In genomic region chr22:26499188-26499703, GRCh38 we compare ENCODE assay signal across 21 cellular contexts. TPM values are rescaled to one million over a fixed set of nuclear protein-coding genes. Genes with fewer than 3 reads are reported as not detected.
A peak's percentile ranks its signal among the peaks of the same experiment; 100 is the strongest.
DNase-seq lines count a peak whose midpoint lies in the region; ATAC-seq and TF ChIP-seq lines count a peak whose summit lies in the region.
"Had no signal": no experiment of that assay in that cellular context is flagged by ENCODE, and none has a peak within 500 bp of the region (broad histone marks: within the 10 kb centered on the region; RNA-seq: fewer than 3 reads in every experiment).

No MANE protein-coding gene starts in this region.

- H3K27me3 ChIP-seq in endodermal cell (ENCODE audit: control insufficient read depth, insufficient read depth, low read length, poor library complexity, severe bottlenecking) (no peaks in the 10 kb centered on the region), skeletal muscle tissue (ENCODE audit: control insufficient read depth in 3 of 3, insufficient read depth in 3 of 3, low read length in 3 of 3) (no peaks in the 10 kb centered on the region), SJCRH30 (no peaks in the 10 kb centered on the region)

- H3K27me3 Mint-ChIP-seq in activated naive CD4-positive, alpha-beta T cell treated with anti-CD3 and anti-CD28 coated beads, Interleukin-2, amount 10 ng/mL, durations not matched to agents 7 days and 5 days = no peaks in the 10 kb centered on the region
- H3K27me3 Mint-ChIP-seq in T-helper 17 cell (no peaks in the 10 kb centered on the region), endodermal cell (ENCODE audit: insufficient read depth) (no peaks in the 10 kb centered on the region)
- H3K27me3 Mint-ChIP-seq: B cell; CD4-positive, alpha-beta T cell had no signal

- TF ChIP-seq CTCF in endodermal cell (conservative IDR thresholded peaks at IDR 0.05) (no peak), mucosa of descending colon (IDR thresholded peaks at IDR 0.05) (no peak)

- H3K9me3 ChIP-seq in T-helper 17 cell (ENCODE audit: control insufficient read depth, low read length, poor library complexity, severe bottlenecking) (no peaks in the 10 kb centered on the region), endodermal cell (ENCODE audit: control insufficient read depth, low read length) (no peaks in the 10 kb centered on the region), skeletal muscle tissue (ENCODE audit: control insufficient read depth in 3 of 3, low read length in 3 of 3) (no peaks in the 10 kb centered on the region), mucosa of descending colon (no peaks in the 10 kb centered on the region), SJCRH30 (replicated peaks) (no peaks in the 10 kb centered on the region)
- H3K9me3 ChIP-seq: Caco-2, HAP-1 had no signal

- intact Hi-C loops in mucosa of descending colon (cut with DNase I, micrococcal nuclease) = no loop called here

- peaks cover 29% of the 10 kb centered on the region for H3K4me1 Mint-ChIP-seq in activated naive CD4-positive, alpha-beta T cell treated with anti-CD3 and anti-CD28 coated beads, Interleukin-2, amount 10 ng/mL, durations not matched to agents 7 days and 5 days
- peaks cover 14% of the 10 kb centered on the region for H3K4me1 Mint-ChIP-seq in T-helper 17 cell
- peaks cover 9% of the 10 kb centered on the region for H3K4me1 Mint-ChIP-seq in endodermal cell

- no peak for ATAC-seq in activated naive CD4-positive, alpha-beta T cell treated with anti-CD3 and anti-CD28 coated beads, Interleukin-2, amount 50 U/mL, for 72 hours
- ATAC-seq in T-helper 17 cell = no peak
- ATAC-seq in HG03159 (IDR thresholded peaks at IDR 0.05; ENCODE audit: unreplicated experiment) = no peak
- no peak for ATAC-seq in mucosa of descending colon
- ATAC-seq: K562 had no signal

- no peaks in the 10 kb centered on the region for H3K9me3 Mint-ChIP-seq in activated naive CD4-positive, alpha-beta T cell treated with anti-CD3 and anti-CD28 coated beads, Interleukin-2, amount 50 U/mL, for 72 hours
- H3K9me3 Mint-ChIP-seq in activated naive CD4-positive, alpha-beta T cell treated with anti-CD3 and anti-CD28 coated beads, Interleukin-2, amount 10 ng/mL, durations not matched to agents 7 days and 5 days = no peaks in the 10 kb centered on the region
- H3K9me3 Mint-ChIP-seq in endodermal cell = no peaks in the 10 kb centered on the region
- H3K9me3 Mint-ChIP-seq: CD4-positive, alpha-beta T cell had no signal

- H3K36me3 ChIP-seq in endodermal cell (ENCODE audit: control insufficient read depth, insufficient read depth, low read length) (peaks cover 75% of the 10 kb centered on the region), skeletal muscle tissue (ENCODE audit: control insufficient read depth in 3 of 3, insufficient read depth in 3 of 3, low read length in 3 of 3) (peaks cover 53 to 75% (median 63%) of the 10 kb centered on the region in 3 donors), mucosa of descending colon (ENCODE audit: low read depth) (peaks cover 27% of the 10 kb centered on the region), SJCRH30 (peaks cover 73% of the 10 kb centered on the region)

- H3K27ac ChIP-seq in endodermal cell (ENCODE audit: low read depth, low read length) (no peak overlapping the region), skeletal muscle tissue (ENCODE audit: low read depth, low read length) (peak overlapping the region; percentile 25), SJCRH30 (no peak overlapping the region)

- CTCF ChIA-PET in activated naive CD4-positive, alpha-beta T cell treated with anti-CD3 and anti-CD28 coated beads, Interleukin-2, amount 10 ng/mL, durations not matched to agents 7 days and 5 days (lab: Charles Lee) = no interaction called here

- H3K4me1 ChIP-seq in endodermal cell (ENCODE audit: control insufficient read depth, insufficient read depth, low read length) = peaks cover 9% of the 10 kb centered on the region
- H3K4me1 ChIP-seq in skeletal muscle tissue (ENCODE audit: control insufficient read depth in 3 of 3, insufficient read depth in 3 of 3, low read length in 3 of 3) = peaks cover 25 to 41% (median 32%) of the 10 kb centered on the region in 3 donors
- H3K4me1 ChIP-seq in mucosa of descending colon (ENCODE audit: low read depth) = no peaks in the 10 kb centered on the region
- H3K4me1 ChIP-seq in SJCRH30 = peaks cover 3% of the 10 kb centered on the region; the same call in 1 of the 2 replicates
- H3K4me1 ChIP-seq: Caco-2, HAP-1 had no signal

- H3K36me3 Mint-ChIP-seq in activated naive CD4-positive, alpha-beta T cell treated with anti-CD3 and anti-CD28 coated beads, Interleukin-2, amount 50 U/mL, for 72 hours = peaks cover 15 to 34% of the 10 kb centered on the region in 2 donors
- peaks cover 69% of the 10 kb centered on the region for H3K36me3 Mint-ChIP-seq in activated naive CD4-positive, alpha-beta T cell treated with anti-CD3 and anti-CD28 coated beads, Interleukin-2, amount 10 ng/mL, durations not matched to agents 7 days and 5 days
- H3K36me3 Mint-ChIP-seq in T-helper 17 cell (ENCODE audit: low read depth) = peaks cover 12% of the 10 kb centered on the region
- H3K36me3 Mint-ChIP-seq in endodermal cell (ENCODE audit: low read depth) = peaks cover 81% of the 10 kb centered on the region

- 94 to 95% methylated on average over 20 to 25 of the region's 25 CpGs for WGBS in endodermal cell (ENCODE audit: insufficient coverage in 1 of 2, insufficient read length in 1 of 2), 2 experiments

- no peak for DNase-seq in activated naive CD4-positive, alpha-beta T cell treated with anti-CD3 and anti-CD28 coated beads, Interleukin-2, amount 50 U/mL, for 72 hours (ENCODE audit: low spot score in 2 of 2)
- no peak for DNase-seq in activated naive CD4-positive, alpha-beta T cell treated with anti-CD3 and anti-CD28 coated beads, Interleukin-2, amount 10 ng/mL, durations not matched to agents 7 days and 5 days
- no peak for DNase-seq in T-helper 17 cell
- no peak for DNase-seq in endodermal cell
- no peak for DNase-seq in mucosa of descending colon
- DNase-seq in SJCRH30 = no peak
- DNase-seq: Caco-2; CD4-positive, alpha-beta T cell; DMS153; GDM1; GM23248; NCI-H1105; NCI-H2081; NCI-H510A; NCI-H774; SHP77 treated with DMSO at 0.1 percent for 48 hours had no signal

- H3K9ac ChIP-seq in endodermal cell (ENCODE audit: extremely low read depth, low read length, poor library complexity, severe bottlenecking) = no peak overlapping the region
- peak overlapping the region in 1 of 3 donors; percentile 66 for H3K9ac ChIP-seq in skeletal muscle tissue (ENCODE audit: low read depth in 1 of 3, low read length in 3 of 3)

- no peak overlapping the region for H3K4me3 Mint-ChIP-seq in activated naive CD4-positive, alpha-beta T cell treated with anti-CD3 and anti-CD28 coated beads, Interleukin-2, amount 10 ng/mL, durations not matched to agents 7 days and 5 days
- H3K4me3 Mint-ChIP-seq in T-helper 17 cell (no peak overlapping the region), endodermal cell (no peak overlapping the region)
- H3K4me3 Mint-ChIP-seq: B cell; CD4-positive, alpha-beta T cell had no signal

- no peak overlapping the region for H3K4me3 ChIP-seq in endodermal cell (ENCODE audit: low read length)
- H3K4me3 ChIP-seq in skeletal muscle tissue (ENCODE audit: low read length in 3 of 3) = no peak overlapping the region
- H3K4me3 ChIP-seq in mucosa of descending colon = no peak overlapping the region
- no peak overlapping the region for H3K4me3 ChIP-seq in SJCRH30
- H3K4me3 ChIP-seq: GM23248, HAP-1, K562 had no signal

- peak overlapping the region; percentile 23 to 59 for H3K27ac Mint-ChIP-seq in activated naive CD4-positive, alpha-beta T cell treated with anti-CD3 and anti-CD28 coated beads, Interleukin-2, amount 50 U/mL, for 72 hours
- H3K27ac Mint-ChIP-seq in activated naive CD4-positive, alpha-beta T cell treated with anti-CD3 and anti-CD28 coated beads, Interleukin-2, amount 10 ng/mL, durations not matched to agents 7 days and 5 days = no peak overlapping the region
- peak overlapping the region; percentile 63 for H3K27ac Mint-ChIP-seq in T-helper 17 cell
- H3K27ac Mint-ChIP-seq in endodermal cell = peak overlapping the region; percentile 26
- H3K27ac Mint-ChIP-seq: B cell; CD4-positive, alpha-beta T cell had no signal

RNA-seq across cellular contexts. Expression of gene TFIP11, which starts 13.0 kb away (rescaled TPM):
- 10 to 100 TPM; 45.5 to 49.3 TPM for total RNA-seq in activated naive CD4-positive, alpha-beta T cell treated with anti-CD3 and anti-CD28 coated beads, Interleukin-2, amount 50 U/mL, for 72 hours
- total RNA-seq in T-helper 17 cell (100 to 1,000 TPM in 1 of 2 donors, 10 to 100 TPM in 1; 84.0 to 104 TPM), endodermal cell (10 to 100 TPM; 28.4 to 28.9 TPM), skeletal muscle tissue (30.3 TPM), mucosa of descending colon (10 to 100 TPM; 26.2 to 39.1 (median 34.6) TPM)
- 21.4 TPM for polyA plus RNA-seq in endodermal cell (2013, experiment 1 of 2)
- 23.5 TPM for polyA plus RNA-seq in endodermal cell (2013, experiment 2 of 2)
- total RNA-seq in SJCRH30 (2014; rRNA removed; shearing (Covaris generic)) = 23.4 and 26.8 TPM in 2 replicates

RNA-seq across cellular contexts. Expression of gene SRRD, which starts 15.6 kb away (rescaled TPM):
- 10 to 100 TPM; 18.6 to 27.4 TPM for total RNA-seq in activated naive CD4-positive, alpha-beta T cell treated with anti-CD3 and anti-CD28 coated beads, Interleukin-2, amount 50 U/mL, for 72 hours
- 10 to 100 TPM; 15.1 to 18.7 TPM for total RNA-seq in T-helper 17 cell
- total RNA-seq in endodermal cell = 10 to 100 TPM; 27.4 to 30.0 TPM
- 26.7 TPM for polyA plus RNA-seq in endodermal cell (2013, experiment 1 of 2)
- 25.2 TPM for polyA plus RNA-seq in endodermal cell (2013, experiment 2 of 2)
- 8.9 TPM for total RNA-seq in skeletal muscle tissue
- total RNA-seq in mucosa of descending colon = 10 to 100 TPM; 11.1 to 19.1 (median 11.2) TPM
- 14.4 and 17.8 TPM in 2 replicates for total RNA-seq in SJCRH30 (2014; rRNA removed; shearing (Covaris generic))

RNA-seq across cellular contexts. Expression of gene HPS4, which starts 15.7 kb away (rescaled TPM):
- 10 to 100 TPM; 51.3 to 62.6 TPM for total RNA-seq in activated naive CD4-positive, alpha-beta T cell treated with anti-CD3 and anti-CD28 coated beads, Interleukin-2, amount 50 U/mL, for 72 hours
- 10 to 100 TPM; 44.1 to 54.6 TPM for total RNA-seq in T-helper 17 cell
- total RNA-seq in endodermal cell = 10 to 100 TPM; 41.7 to 57.6 TPM
- 45.7 TPM for polyA plus RNA-seq in endodermal cell (2013, experiment 1 of 2)
- polyA plus RNA-seq in endodermal cell (2013, experiment 2 of 2) = 41.7 TPM
- total RNA-seq in skeletal muscle tissue = 20.9 TPM
- 10 to 100 TPM; 28.6 to 29.2 (median 28.9) TPM for total RNA-seq in mucosa of descending colon
- total RNA-seq in SJCRH30 (2014; rRNA removed; shearing (Covaris generic)) = 19.9 and 28.1 TPM in 2 replicates
